ENCODE assay signal across 7 cellular contexts in the genomic region with DNA sequence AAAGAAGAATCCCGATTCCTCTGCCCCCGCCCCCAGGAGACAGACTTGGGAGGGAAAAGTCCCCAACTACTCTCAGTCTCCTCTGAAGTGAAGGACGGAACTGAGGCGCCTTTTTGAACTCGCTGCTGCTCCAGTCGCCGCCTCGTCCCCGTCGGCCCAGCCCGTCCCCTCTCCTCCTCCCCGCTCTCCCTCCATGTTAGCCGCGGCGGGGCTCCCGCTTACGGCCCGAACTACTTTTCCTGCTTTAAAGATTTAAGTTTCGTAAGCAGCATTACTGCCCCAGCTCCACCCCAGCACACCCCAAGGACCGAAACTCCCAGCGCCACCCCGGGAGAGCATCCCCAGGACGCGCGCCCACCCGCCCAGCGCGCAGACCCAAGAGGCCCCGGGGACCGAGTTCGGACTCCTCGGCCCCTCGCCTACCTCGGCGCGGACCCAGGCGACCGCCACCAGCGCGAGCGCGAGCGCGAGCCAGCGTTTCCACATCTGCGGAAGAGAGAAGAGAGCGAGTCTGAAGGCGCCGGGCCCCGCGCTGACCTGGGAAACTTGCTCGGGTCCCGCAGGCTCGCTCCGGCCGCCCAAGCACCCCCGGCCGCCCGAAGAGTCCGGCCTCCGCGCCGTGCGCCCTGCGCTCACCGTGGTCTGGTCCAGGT. TPM values are rescaled to one million over a fixed set of nuclear protein-coding genes. Genes with fewer than 3 reads are reported as not detected.
DNase-seq lines count a peak whose midpoint lies in the region; ATAC-seq and TF ChIP-seq lines count a peak whose summit lies in the region.

No MANE protein-coding gene starts in this region.

- H3K9me3 ChIP-seq in right atrium auricular region: no peaks in the 10 kb centered on the region

- peak overlapping the region; percentile 39; the same call in 1 of the 2 replicates for H2AFZ ChIP-seq in KMS-11 (ENCODE audit: low read depth)

- peaks cover 47% of the 10 kb centered on the region for H3K27me3 Mint-ChIP-seq in activated naive CD8-positive, alpha-beta T cell treated with anti-CD3 and anti-CD28 coated beads for 36 hours

- H3K36me3 ChIP-seq in KMS-11 (ENCODE audit: insufficient read depth) (no peaks in the 10 kb centered on the region), right atrium auricular region (peaks cover 21% of the 10 kb centered on the region)

- H3K27ac ChIP-seq in KMS-11 (no peak overlapping the region), right atrium auricular region (peak overlapping the region; percentile 92 to 97)

- no peaks in the 10 kb centered on the region for H3K79me2 ChIP-seq in KMS-11 (ENCODE audit: insufficient read depth, low read depth)

- H3K4me1 ChIP-seq in KMS-11 (ENCODE audit: low read depth, poor library complexity, severe bottlenecking) (no peaks in the 10 kb centered on the region), right atrium auricular region (peaks cover 0 to 48% of the 10 kb centered on the region in 2 donors)

- H3K36me3 Mint-ChIP-seq in activated naive CD8-positive, alpha-beta T cell treated with anti-CD3 and anti-CD28 coated beads for 36 hours: no peaks in the 10 kb centered on the region

- H3K27ac Mint-ChIP-seq in activated naive CD8-positive, alpha-beta T cell treated with anti-CD3 and anti-CD28 coated beads for 36 hours: no peak overlapping the region

- peaks cover 3% of the 10 kb centered on the region for H3K9me3 Mint-ChIP-seq in activated naive CD8-positive, alpha-beta T cell treated with anti-CD3 and anti-CD28 coated beads for 36 hours

- H3K4me3 Mint-ChIP-seq in activated naive CD8-positive, alpha-beta T cell treated with anti-CD3 and anti-CD28 coated beads for 36 hours: peak overlapping the region; percentile 78

- H3K4me1 Mint-ChIP-seq in activated naive CD8-positive, alpha-beta T cell treated with anti-CD3 and anti-CD28 coated beads for 36 hours: peaks cover 8% of the 10 kb centered on the region

- no peak for ATAC-seq in HG02840 (IDR thresholded peaks at IDR 0.05; ENCODE audit: low FRiP score, unreplicated experiment)
- ATAC-seq in HG03439 (IDR thresholded peaks at IDR 0.05; ENCODE audit: unreplicated experiment): no peak

- H3K9ac ChIP-seq in KMS-11: no peak overlapping the region

- no peaks in the 10 kb centered on the region for H4K20me1 ChIP-seq in KMS-11 (ENCODE audit: insufficient read depth)

- no peak for DNase-seq in GM12865 (ENCODE audit: low read depth)
- DNase-seq in activated naive CD8-positive, alpha-beta T cell treated with anti-CD3 and anti-CD28 coated beads for 36 hours: peak; percentile 20
- no peak for DNase-seq in right atrium auricular region (ENCODE audit: low spot score)
- no peak for DNase-seq in retinal pigment epithelial cell (ENCODE audit: low read depth)

- H3K4me3 ChIP-seq in GM12865 (ENCODE audit: low read depth, low read length) (peak overlapping the region; percentile 30), KMS-11 (IDR thresholded peaks at IDR 0.05; ENCODE audit: insufficient read depth, low read depth, low read length) (no peak overlapping the region), right atrium auricular region (peak overlapping the region; percentile 81 to 93), retinal pigment epithelial cell (ENCODE audit: low read length) (peak overlapping the region; percentile 89)

- no peak overlapping the region for H3K4me2 ChIP-seq in KMS-11

- no peaks in the 10 kb centered on the region for H3K27me3 ChIP-seq in KMS-11 (ENCODE audit: insufficient read depth, low read depth)
- H3K27me3 ChIP-seq in right atrium auricular region: no peaks in the 10 kb centered on the region

- TF ChIP-seq CTCF in GM12865 (IDR thresholded peaks at IDR 0.05; ENCODE audit: insufficient read depth, low read depth, low read length, missing control alignments) (no peak), KMS-11 (conservative IDR thresholded peaks at IDR 0.05; ENCODE audit: low read depth, low read length) (no peak), right atrium auricular region (IDR thresholded peaks at IDR 0.05) (no peak), retinal pigment epithelial cell (conservative IDR thresholded peaks at IDR 0.05; ENCODE audit: low read depth, low read length) (no peak)

RNA-seq across cellular contexts. Expression of a gene that starts 0.4 kb away (rescaled TPM):
- total RNA-seq in activated naive CD8-positive, alpha-beta T cell treated with anti-CD3 and anti-CD28 coated beads for 36 hours: 1 to 10 TPM; 1.6 to 1.7 TPM
- 100 to 1,000 TPM; 327 to 380 TPM for total RNA-seq in right atrium auricular region

Comparison
In these comparisons a context has a peak if more than half of its experiments do, and no peak if none do; other contexts are left out.
1. RNA of a gene that starts 0.4 kb away (total RNA-seq): 327 to 380 TPM in right atrium auricular region; 1.6 to 1.7 TPM in activated naive CD8-positive, alpha-beta T cell treated with anti-CD3 and anti-CD28 coated beads for 36 hours; every median in the first group is over 100 times any median in the second.